13 cellular contexts compared by ENCODE assay signal in genomic region chr2:96250188-96250587, GRCh38. TPM values are rescaled to one million over a fixed set of nuclear protein-coding genes. Genes with fewer than 3 reads are reported as not detected.
DNase-seq lines count a peak whose midpoint lies in the region; ATAC-seq and TF ChIP-seq lines count a peak whose summit lies in the region.
"Had no signal": no experiment of that assay in that cellular context is flagged by ENCODE, and none has a peak within 500 bp of the region (broad histone marks: within the 10 kb centered on the region; RNA-seq: fewer than 3 reads in every experiment).

No MANE protein-coding gene starts in this region.

- peaks cover 30% of the 10 kb centered on the region for H3K4me1 Mint-ChIP-seq in activated CD4-positive, alpha-beta T cell treated with anti-CD3 and anti-CD28 coated beads, Interleukin-2, amount 10 ng/mL, durations not matched to agents 24 days and 14 days

- H2BK15ac ChIP-seq in mesendoderm (replicated peaks; ENCODE audit: low read depth), result no peak overlapping the region

- DNase-seq in activated CD4-positive, alpha-beta T cell treated with anti-CD3 and anti-CD28 coated beads, Interleukin-2, amount 10 ng/mL, durations not matched to agents 24 days and 14 days, result no peak
- no peak for DNase-seq in activated CD4-positive, alpha-beta T cell treated with anti-CD3 and anti-CD28 coated beads, Interleukin-2, amount 50 U/mL, for 48 hours
- DNase-seq in RWPE1 (ENCODE audit: low spot score), result no peak
- DNase-seq in esophagus muscularis mucosa (ENCODE audit: extremely low spot score), result no peak
- DNase-seq in AG08396 (ENCODE audit: low spot score), result no peak
- no peak for DNase-seq in mesendoderm
- DNase-seq: activated T-cell treated with anti-CD3 and anti-CD28 coated beads, Interleukin-2, amount 50 U/mL, for 48 hours; NCI-H2029 treated with DMSO at 0.1 percent for 48 hours; NCI-H774 had no signal

- H3K4ac ChIP-seq in mesendoderm (ENCODE audit: low read depth, low read length), result no peak overlapping the region

- ATAC-seq in HG02610 (IDR thresholded peaks at IDR 0.05; ENCODE audit: unreplicated experiment), result no peak
- ATAC-seq: A549 had no signal

- H2BK5ac ChIP-seq in mesendoderm (ENCODE audit: low read length), result no peak overlapping the region

- no peak for TF ChIP-seq EP300 in esophagus muscularis mucosa (IDR thresholded peaks at IDR 0.05)

- H3K4me1 ChIP-seq in esophagus muscularis mucosa (peaks cover 48 to 57% (median 53%) of the 10 kb centered on the region in 4 donors), skeletal muscle tissue (ENCODE audit: control insufficient read depth in 3 of 3, insufficient read depth in 3 of 3, low read length in 3 of 3) (peaks cover 62 to 86% (median 79%) of the 10 kb centered on the region in 3 donors), mesendoderm (ENCODE audit: control insufficient read depth, low read depth, low read length) (no peaks in the 10 kb centered on the region)

- H2BK120ac ChIP-seq in mesendoderm (ENCODE audit: low read depth, low read length), result no peak overlapping the region

- peaks cover 54% of the 10 kb centered on the region for H3K36me3 Mint-ChIP-seq in activated CD4-positive, alpha-beta T cell treated with anti-CD3 and anti-CD28 coated beads, Interleukin-2, amount 10 ng/mL, durations not matched to agents 24 days and 14 days (ENCODE audit: low read depth)

- H3K4me3 Mint-ChIP-seq in activated CD4-positive, alpha-beta T cell treated with anti-CD3 and anti-CD28 coated beads, Interleukin-2, amount 10 ng/mL, durations not matched to agents 24 days and 14 days, result no peak overlapping the region

- peaks cover 24 to 39% (median 34%) of the 10 kb centered on the region in 4 donors for H3K36me3 ChIP-seq in esophagus muscularis mucosa
- peaks cover 15 to 28% (median 24%) of the 10 kb centered on the region in 3 donors for H3K36me3 ChIP-seq in skeletal muscle tissue (ENCODE audit: control insufficient read depth in 3 of 3, insufficient read depth in 3 of 3, low read length in 3 of 3)
- peaks cover 3% of the 10 kb centered on the region for H3K36me3 ChIP-seq in mesendoderm (ENCODE audit: control insufficient read depth, insufficient read depth, low read length)

- peaks cover 9% of the 10 kb centered on the region for H3K9me3 Mint-ChIP-seq in activated CD4-positive, alpha-beta T cell treated with anti-CD3 and anti-CD28 coated beads, Interleukin-2, amount 10 ng/mL, durations not matched to agents 24 days and 14 days

- no peak overlapping the region for H3K18ac ChIP-seq in mesendoderm (ENCODE audit: low read length)

- no peaks in the 10 kb centered on the region for H3K79me1 ChIP-seq in mesendoderm (ENCODE audit: low read length)

- H3K4me2 ChIP-seq in mesendoderm (ENCODE audit: low read length), result no peak overlapping the region
- H3K4me2 ChIP-seq: A549 had no signal

- TF ChIP-seq CTCF in RWPE1 (conservative IDR thresholded peaks at IDR 0.05; ENCODE audit: low read depth) (no peak), esophagus muscularis mucosa (IDR thresholded peaks at IDR 0.05) (no peak)

- H3K56ac ChIP-seq in mesendoderm (ENCODE audit: low read length), result no peak overlapping the region

- no peak overlapping the region for H4K5ac ChIP-seq in mesendoderm (ENCODE audit: low read length)

- H3K27me3 Mint-ChIP-seq in activated CD4-positive, alpha-beta T cell treated with anti-CD3 and anti-CD28 coated beads, Interleukin-2, amount 10 ng/mL, durations not matched to agents 24 days and 14 days, result no peaks in the 10 kb centered on the region

- H2AK5ac ChIP-seq in mesendoderm (ENCODE audit: low read length), result no peak overlapping the region

- WGBS in esophagus muscularis mucosa, result 83% methylated on average over 6 of the region's 6 CpGs
- WGBS in mesendoderm (ENCODE audit: extremely low coverage, insufficient coverage, low lambda C conversion rate), result no CpG with 5 or more reads among the region's 6 CpGs

- H3K4me3 ChIP-seq in esophagus muscularis mucosa, result no peak overlapping the region
- H3K4me3 ChIP-seq in skeletal muscle tissue (ENCODE audit: low read length in 3 of 3), result no peak overlapping the region
- H3K4me3 ChIP-seq in mesendoderm (ENCODE audit: low read length), result no peak overlapping the region
- H3K4me3 ChIP-seq: A549, tibial nerve had no signal

- H3K79me2 ChIP-seq in mesendoderm (ENCODE audit: control insufficient read depth, insufficient read depth, low read length), result no peaks in the 10 kb centered on the region

- peak overlapping the region in 2 of 3 donors; percentile 34 to 55 for H3K9ac ChIP-seq in skeletal muscle tissue (ENCODE audit: low read depth in 1 of 3, low read length in 3 of 3)
- H3K9ac ChIP-seq in mesendoderm (ENCODE audit: low read length), result no peak overlapping the region

- CTCF ChIA-PET in RWPE1 (lab: Yijun Ruan, JAX), result no interaction called here

- TF ChIP-seq POLR2A in esophagus muscularis mucosa (IDR thresholded peaks at IDR 0.05; ENCODE audit: low read depth), result no peak

- H3K9me3 ChIP-seq in esophagus muscularis mucosa (no peaks in the 10 kb centered on the region), skeletal muscle tissue (ENCODE audit: control insufficient read depth in 3 of 3, low read length in 3 of 3) (no peaks in the 10 kb centered on the region)
- H3K9me3 ChIP-seq: A549, tibial nerve had no signal

- no peaks in the 10 kb centered on the region for H3K27me3 ChIP-seq in esophagus muscularis mucosa
- H3K27me3 ChIP-seq in skeletal muscle tissue (ENCODE audit: control insufficient read depth in 3 of 3, insufficient read depth in 3 of 3, low read length in 3 of 3), result no peaks in the 10 kb centered on the region
- no peaks in the 10 kb centered on the region for H3K27me3 ChIP-seq in mesendoderm (ENCODE audit: insufficient read depth, low read length, poor library complexity)
- H3K27me3 ChIP-seq: tibial nerve had no signal

- POLR2A ChIA-PET in RWPE1 (lab: Yijun Ruan, JAX; ENCODE audit: low non-redundant PET), result no interaction called here

- H3K27ac ChIP-seq in RWPE1 (peak overlapping the region; percentile 18; the same call in 1 of the 2 replicates), esophagus muscularis mucosa (replicated peaks in 1 of 4) (peak overlapping the region; percentile 50 to 62 (median 52)), skeletal muscle tissue (ENCODE audit: low read depth, low read length) (peak overlapping the region; percentile 62), mesendoderm (ENCODE audit: low read depth, low read length) (no peak overlapping the region)
- H3K27ac ChIP-seq: A549 had no signal

- peak overlapping the region; percentile 69 for H3K27ac Mint-ChIP-seq in activated CD4-positive, alpha-beta T cell treated with anti-CD3 and anti-CD28 coated beads, Interleukin-2, amount 10 ng/mL, durations not matched to agents 24 days and 14 days

- H4K8ac ChIP-seq in mesendoderm (ENCODE audit: low read depth, low read length), result no peak overlapping the region

- no peak overlapping the region for H3K23ac ChIP-seq in mesendoderm (ENCODE audit: low read length)

- intact Hi-C loops in activated CD4-positive, alpha-beta T cell treated with anti-CD3 and anti-CD28 coated beads, Interleukin-2, amount 10 ng/mL, durations not matched to agents 24 days and 14 days (cut with micrococcal nuclease), result no loop called here
- intact Hi-C loops in esophagus muscularis mucosa (cut with DNase I), result no loop called here

RNA-seq across cellular contexts. Expression of gene TMEM127, which starts 15.6 kb away (rescaled TPM):
- 31.6 and 33.1 TPM in 2 replicates for total RNA-seq in activated CD4-positive, alpha-beta T cell treated with anti-CD3 and anti-CD28 coated beads, Interleukin-2, amount 10 ng/mL, durations not matched to agents 24 days and 14 days
- total RNA-seq in esophagus muscularis mucosa (10 to 100 TPM; 42.8 to 72.0 (median 55.3) TPM), skeletal muscle tissue (8.9 TPM)
- polyA plus RNA-seq in mesendoderm (2013, experiment 1 of 2), result 21.1 TPM
- polyA plus RNA-seq in mesendoderm (2013, experiment 2 of 2), result 22.5 TPM

RNA-seq across cellular contexts. Expression of gene CIAO1, which starts 15.8 kb away (rescaled TPM):
- 105 and 110 TPM in 2 replicates for total RNA-seq in activated CD4-positive, alpha-beta T cell treated with anti-CD3 and anti-CD28 coated beads, Interleukin-2, amount 10 ng/mL, durations not matched to agents 24 days and 14 days
- total RNA-seq in esophagus muscularis mucosa (100 to 1,000 TPM in 1 of 4 donors, 10 to 100 TPM in 3; 76.4 to 101 (median 92.5) TPM), skeletal muscle tissue (51.1 TPM)
- polyA plus RNA-seq in mesendoderm (2013, experiment 1 of 2), result 40.2 TPM
- 40.3 TPM for polyA plus RNA-seq in mesendoderm (2013, experiment 2 of 2)

RNA-seq across cellular contexts. Expression of gene STARD7, which starts 41.6 kb away (rescaled TPM):
- total RNA-seq in activated CD4-positive, alpha-beta T cell treated with anti-CD3 and anti-CD28 coated beads, Interleukin-2, amount 10 ng/mL, durations not matched to agents 24 days and 14 days, result 212 and 217 TPM in 2 replicates
- total RNA-seq in esophagus muscularis mucosa (100 to 1,000 TPM in 1 of 4 donors, 10 to 100 TPM in 3; 85.0 to 110 (median 92.2) TPM), skeletal muscle tissue (185 TPM)
- 93.9 TPM for polyA plus RNA-seq in mesendoderm (2013, experiment 1 of 2)
- polyA plus RNA-seq in mesendoderm (2013, experiment 2 of 2), result 92.1 TPM

RNA-seq across cellular contexts. Expression of gene SNRNP200, which starts 55.2 kb away (rescaled TPM):
- 197 and 203 TPM in 2 replicates for total RNA-seq in activated CD4-positive, alpha-beta T cell treated with anti-CD3 and anti-CD28 coated beads, Interleukin-2, amount 10 ng/mL, durations not matched to agents 24 days and 14 days
- 100 to 1,000 TPM in 2 of 4 donors, 10 to 100 TPM in 2; 73.7 to 106 (median 90.8) TPM for total RNA-seq in esophagus muscularis mucosa
- 60.5 TPM for total RNA-seq in skeletal muscle tissue
- polyA plus RNA-seq in mesendoderm (2013, experiment 1 of 2), result 91.0 TPM
- 90.0 TPM for polyA plus RNA-seq in mesendoderm (2013, experiment 2 of 2)
